ENCODE assay signal across 38 cellular contexts in the genomic region with DNA sequence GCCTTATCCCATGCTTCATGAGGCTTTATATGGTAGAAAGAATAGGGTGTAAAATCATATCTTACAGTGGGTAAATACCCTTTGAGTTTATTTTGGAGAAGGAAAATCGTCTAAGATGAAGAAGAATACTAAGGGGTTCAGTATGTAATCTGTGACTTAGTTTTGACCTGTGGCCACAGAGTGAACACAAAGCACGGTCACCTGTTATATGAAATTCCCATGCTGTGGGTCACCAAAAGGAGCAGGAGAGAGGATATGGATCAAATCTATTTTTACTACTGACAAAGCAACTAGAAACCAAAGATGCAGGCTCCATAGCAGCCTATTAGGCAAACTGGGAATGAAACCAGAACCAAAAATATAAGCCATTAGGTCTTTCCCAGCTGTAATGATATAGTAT. TPM values are rescaled to one million over a fixed set of nuclear protein-coding genes. Genes with fewer than 3 reads are reported as not detected.
"Had no signal": no experiment of that assay in that cellular context is flagged by ENCODE, and none has a peak within 500 bp of the region (broad histone marks: within the 10 kb centered on the region; RNA-seq: fewer than 3 reads in every experiment).

No MANE protein-coding gene starts in this region.

- H3K4me3 ChIP-seq: MG63 had no signal

- H3K36me3 ChIP-seq: MG63 had no signal

- DNase-seq: Karpas-422, Kasumi-1, MG63, MM.1S, MV-4-11, NCI-H1048, NCI-H1092, NCI-H1092 treated with DMSO at 0.1 percent for 48 hours, NCI-H1105, NCI-H1105 treated with DMSO at 0.1 percent for 48 hours, NCI-H1417, NCI-H1417 treated with DMSO at 0.1 percent for 48 hours, NCI-H1436, NCI-H1436 treated with DMSO at 0.1 percent for 48 hours, NCI-H146, NCI-H1694, NCI-H1694 treated with DMSO at 0.1 percent for 48 hours, NCI-H187, NCI-H187 treated with DMSO at 0.1 percent for 48 hours, NCI-H1930, NCI-H2029, NCI-H2029 treated with DMSO at 0.1 percent for 48 hours, NCI-H2081, NCI-H2081 treated with DMSO at 0.1 percent for 48 hours, NCI-H2107, NCI-H2171, NCI-H2171 treated with DMSO at 0.1 percent for 48 hours, NCI-H2227 treated with DMSO at 0.1 percent for 48 hours, NCI-H226, NCI-H345, NCI-H446, NCI-H446 treated with DMSO at 0.1 percent for 48 hours, NCI-H510A, NCI-H510A treated with DMSO at 0.1 percent for 48 hours had no signal

- H3K27me3 ChIP-seq: MG63 had no signal

RNA-seq across cellular contexts. Expression of a gene that starts 3.6 kb away (rescaled TPM):
- total RNA-seq: LHCN-M2, M059J, MCF 10A, NCI-H460 had no signal
